In genomic region chr2:172195836-172196376, GRCh38 we compare ENCODE assay signal across 18 cellular contexts.
DNase-seq lines count a peak whose midpoint lies in the region; ATAC-seq and TF ChIP-seq lines count a peak whose summit lies in the region.
"Had no signal": no experiment of that assay in that cellular context is flagged by ENCODE, and none has a peak within 500 bp of the region (broad histone marks: within the 10 kb centered on the region; RNA-seq: fewer than 3 reads in every experiment).

No MANE protein-coding gene starts in this region.

- intact Hi-C loops in esophagus squamous epithelium (cut with DNase I) (no loop called here), stomach (cut with DNase I; ENCODE audit: low total_unique reads) (no loop called here), A673 (cut with micrococcal nuclease; ENCODE audit: unreplicated experiment) (no loop called here), ovary (cut with DNase I) (no loop called here)

- no peak for TF ChIP-seq POLR2A in esophagus squamous epithelium (IDR thresholded peaks at IDR 0.05)
- no peak for TF ChIP-seq POLR2A in stomach (IDR thresholded peaks at IDR 0.05)
- TF ChIP-seq POLR2A in ovary (IDR thresholded peaks at IDR 0.05): no peak

- H3K27me3 ChIP-seq in RWPE2 (ENCODE audit: insufficient read depth, poor library complexity, severe bottlenecking) (no peaks in the 10 kb centered on the region), esophagus squamous epithelium (no peaks in the 10 kb centered on the region), stomach (no peaks in the 10 kb centered on the region), A673 (replicated peaks; ENCODE audit: insufficient read depth, low read depth, low read length, poor library complexity) (no peaks in the 10 kb centered on the region), ovary (no peaks in the 10 kb centered on the region)

- TF ChIP-seq CTCF in RWPE2 (IDR thresholded peaks at IDR 0.05; ENCODE audit: poor library complexity, severe bottlenecking) (no peak), esophagus squamous epithelium (IDR thresholded peaks at IDR 0.05) (no peak), stomach (IDR thresholded peaks at IDR 0.05) (no peak), A673 (conservative IDR thresholded peaks at IDR 0.05; ENCODE audit: low read depth, low read length) (no peak), ovary (IDR thresholded peaks at IDR 0.05) (no peak)

- H3K36me3 ChIP-seq in RWPE2 (ENCODE audit: low read depth): no peaks in the 10 kb centered on the region
- no peaks in the 10 kb centered on the region for H3K36me3 ChIP-seq in esophagus squamous epithelium
- H3K36me3 ChIP-seq in stomach: no peaks in the 10 kb centered on the region
- no peaks in the 10 kb centered on the region for H3K36me3 ChIP-seq in A673 (ENCODE audit: insufficient read depth, low read length, poor library complexity, severe bottlenecking)
- no peaks in the 10 kb centered on the region for H3K36me3 ChIP-seq in ovary

- POLR2A ChIA-PET in A673 (lab: Charles Lee; ENCODE audit: low non-redundant PET): no interaction called here

- TF ChIP-seq EP300 in stomach (IDR thresholded peaks at IDR 0.05): no peak
- no peak for TF ChIP-seq EP300 in ovary (IDR thresholded peaks at IDR 0.05)

- H3K9me3 ChIP-seq in RWPE2 (ENCODE audit: severe bottlenecking) (peaks cover 18% of the 10 kb centered on the region), esophagus squamous epithelium (peaks cover 0 to 40% (median 26%) of the 10 kb centered on the region in 3 donors), stomach (peaks cover 0 to 38% (median 28%) of the 10 kb centered on the region in 4 donors), A673 (ENCODE audit: low read depth, low read length, poor library complexity, severe bottlenecking) (peaks cover 26% of the 10 kb centered on the region), ovary (no peaks in the 10 kb centered on the region)

- peaks cover 28% of the 10 kb centered on the region for H3K4me1 ChIP-seq in RWPE2 (ENCODE audit: insufficient read depth, poor library complexity, severe bottlenecking)
- H3K4me1 ChIP-seq in esophagus squamous epithelium: peaks cover 11 to 43% (median 14%) of the 10 kb centered on the region in 3 donors
- H3K4me1 ChIP-seq in stomach: peaks cover 0 to 9% (median 0%) of the 10 kb centered on the region in 4 donors
- H3K4me1 ChIP-seq in A673 (ENCODE audit: insufficient read depth, low read length, poor library complexity, severe bottlenecking): no peaks in the 10 kb centered on the region
- H3K4me1 ChIP-seq in ovary (ENCODE audit: insufficient read depth): no peaks in the 10 kb centered on the region
- H3K4me1 ChIP-seq: A549 had no signal

- no TSS peak for BruUV-seq in A673 (replicated peaks; lab: Mats Ljungman, UMichigan)

- peak; percentile 66 for ATAC-seq in RWPE2 (ENCODE audit: low read depth)
- no peak for ATAC-seq in GM19397 (IDR thresholded peaks at IDR 0.05; ENCODE audit: unreplicated experiment)
- ATAC-seq: A549 had no signal

- 32 to 65% methylated on average over 4 to 6 of the region's 6 CpGs for WGBS in esophagus squamous epithelium, 2 donors
- WGBS in stomach, 5 donors: 70 to 81% (median 75%) methylated on average over 6 of the region's 6 CpGs
- 81 to 85% (median 85%) methylated on average over 6 of the region's 6 CpGs for WGBS in ovary, 3 donors

- no peak overlapping the region for H3K4me3 ChIP-seq in RWPE2 (ENCODE audit: severe bottlenecking)
- H3K4me3 ChIP-seq in esophagus squamous epithelium: no peak overlapping the region
- H3K4me3 ChIP-seq in stomach: no peak overlapping the region
- H3K4me3 ChIP-seq in A673 (ENCODE audit: low read depth, low read length, poor library complexity, severe bottlenecking): no peak overlapping the region
- H3K4me3 ChIP-seq in ovary: no peak overlapping the region
- H3K4me3 ChIP-seq: A549 had no signal

- DNase-seq in HPDE6-E6E7 (ENCODE audit: extremely low spot score): peak; percentile 86
- peak; percentile 85 for DNase-seq in RWPE2 (ENCODE audit: low spot score)
- DNase-seq in esophagus squamous epithelium (lab: John Stamatoyannopoulos, UW): no peak
- peak; percentile 46 for DNase-seq in stomach
- no peak for DNase-seq in A673 (ENCODE audit: low spot score)
- no peak for DNase-seq in ovary
- DNase-seq in SKM-1 (lab: John Stamatoyannopoulos, UW; ENCODE audit: unreplicated experiment): no peak
- DNase-seq: Calu3; CD4-positive, CD25-positive, alpha-beta regulatory T cell; HCEC 1CT; KBM-7; NCI-H1092; NCI-H2107; NCI-H345; NCI-H748 treated with DMSO at 0.1 percent for 48 hours; SIG-M5 had no signal

- peak overlapping the region; percentile 98 for H3K27ac ChIP-seq in RWPE2 (ENCODE audit: poor library complexity, severe bottlenecking)
- peak overlapping the region; percentile 73 to 90 (median 82) for H3K27ac ChIP-seq in esophagus squamous epithelium
- H3K27ac ChIP-seq in stomach: peak overlapping the region in 3 of 5 donors; percentile 5 to 79 (median 63)
- no peak overlapping the region for H3K27ac ChIP-seq in A673 (ENCODE audit: low read depth, low read length, poor library complexity, severe bottlenecking)
- no peak overlapping the region for H3K27ac ChIP-seq in ovary
- H3K27ac ChIP-seq: A549 had no signal

- CTCF ChIA-PET in A673 (lab: Charles Lee): no interaction called here

Comparison
In these comparisons a context has a peak if more than half of its experiments do, and no peak if none do; other contexts are left out.
1. DNase-seq: peak in HPDE6-E6E7 (single experiment), RWPE2 (single experiment) and stomach (single experiment); none in esophagus squamous epithelium (single experiment), A673 (single experiment), ovary (0 of 5) and SKM-1 (single experiment).
2. H3K27ac ChIP-seq: peak in RWPE2 (single experiment), esophagus squamous epithelium (4 of 4) and stomach (3 of 5); none in A673 (single experiment) and ovary (0 of 2).